Comparison of ENCODE assay signal across 1 cellular context in genomic region chr20:63782051-63782471, GRCh38.
TF ChIP-seq lines count a peak whose summit lies in the region.

No MANE protein-coding gene starts in this region.

TF ChIP-seq in K562, 482 proteins besides CTCF, POLR2A, EP300 and RAD21 (continued from another document):
- TF ChIP-seq ZNF408 (CRISPR knock-in tag; IDR thresholded peaks at IDR 0.05; ENCODE audit: low read depth) (no peak), CHD1 (IDR thresholded peaks at IDR 0.05; ENCODE audit: low read length) (no peak), FOXO4 (CRISPR knock-in tag; IDR thresholded peaks at IDR 0.05) (no peak), ZNF197 (CRISPR knock-in tag; IDR thresholded peaks at IDR 0.05; ENCODE audit: low read depth) (no peak), ZNF75A (CRISPR knock-in tag; IDR thresholded peaks at IDR 0.05) (no peak), FUS (optimal IDR thresholded peaks at IDR 0.05; ENCODE audit: low read depth, low read length) (no peak), OTX1 (CRISPR knock-in tag; IDR thresholded peaks at IDR 0.05) (no peak), ZNF589 (CRISPR knock-in tag; IDR thresholded peaks at IDR 0.05; ENCODE audit: low read depth) (no peak), ZBTB7A (IDR thresholded peaks at IDR 0.05; ENCODE audit: borderline replicate concordance, control insufficient read depth, low read depth, low read length) (no peak)
TF ChIP-seq in K562: peak in this region for 0.
